1 cellular context compared by ENCODE assay signal in the genomic region with DNA sequence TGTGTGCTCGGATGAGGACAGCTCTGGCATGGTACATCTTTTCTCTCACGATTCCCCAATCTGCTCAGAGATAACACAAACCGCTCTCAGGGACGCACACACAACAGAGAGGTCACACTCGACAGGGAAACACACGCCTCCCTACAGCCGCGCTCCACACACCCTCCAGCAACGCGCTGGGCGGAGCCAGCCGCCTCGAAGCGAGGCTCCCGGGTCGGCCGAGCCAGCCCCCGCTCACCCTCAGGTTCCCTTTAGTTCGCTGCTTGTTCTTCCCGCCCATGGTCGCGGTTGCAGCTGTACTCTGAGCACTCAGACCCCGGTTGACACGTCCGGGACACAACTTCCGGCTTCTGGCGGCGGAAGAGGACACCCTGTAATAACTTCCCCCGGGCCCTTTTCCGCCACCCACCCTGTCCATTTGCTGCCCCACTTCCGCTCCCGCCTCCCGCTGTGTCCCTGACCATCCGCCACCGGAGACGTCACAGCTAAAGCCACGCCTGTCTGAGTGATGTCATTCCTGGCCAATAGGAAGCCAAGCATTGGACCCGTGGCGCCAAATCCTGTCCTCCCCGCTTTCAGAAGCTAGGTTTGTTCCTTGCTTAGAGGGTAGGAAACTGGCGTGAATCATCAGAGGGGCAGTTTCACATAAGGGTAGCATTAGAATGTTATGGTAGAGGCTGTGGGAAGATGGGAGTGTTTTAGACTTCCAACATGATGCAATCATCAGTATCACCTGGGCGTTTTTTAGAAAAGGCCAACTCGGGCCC.
TF ChIP-seq lines count a peak whose summit lies in the region.

A gene with protein sequence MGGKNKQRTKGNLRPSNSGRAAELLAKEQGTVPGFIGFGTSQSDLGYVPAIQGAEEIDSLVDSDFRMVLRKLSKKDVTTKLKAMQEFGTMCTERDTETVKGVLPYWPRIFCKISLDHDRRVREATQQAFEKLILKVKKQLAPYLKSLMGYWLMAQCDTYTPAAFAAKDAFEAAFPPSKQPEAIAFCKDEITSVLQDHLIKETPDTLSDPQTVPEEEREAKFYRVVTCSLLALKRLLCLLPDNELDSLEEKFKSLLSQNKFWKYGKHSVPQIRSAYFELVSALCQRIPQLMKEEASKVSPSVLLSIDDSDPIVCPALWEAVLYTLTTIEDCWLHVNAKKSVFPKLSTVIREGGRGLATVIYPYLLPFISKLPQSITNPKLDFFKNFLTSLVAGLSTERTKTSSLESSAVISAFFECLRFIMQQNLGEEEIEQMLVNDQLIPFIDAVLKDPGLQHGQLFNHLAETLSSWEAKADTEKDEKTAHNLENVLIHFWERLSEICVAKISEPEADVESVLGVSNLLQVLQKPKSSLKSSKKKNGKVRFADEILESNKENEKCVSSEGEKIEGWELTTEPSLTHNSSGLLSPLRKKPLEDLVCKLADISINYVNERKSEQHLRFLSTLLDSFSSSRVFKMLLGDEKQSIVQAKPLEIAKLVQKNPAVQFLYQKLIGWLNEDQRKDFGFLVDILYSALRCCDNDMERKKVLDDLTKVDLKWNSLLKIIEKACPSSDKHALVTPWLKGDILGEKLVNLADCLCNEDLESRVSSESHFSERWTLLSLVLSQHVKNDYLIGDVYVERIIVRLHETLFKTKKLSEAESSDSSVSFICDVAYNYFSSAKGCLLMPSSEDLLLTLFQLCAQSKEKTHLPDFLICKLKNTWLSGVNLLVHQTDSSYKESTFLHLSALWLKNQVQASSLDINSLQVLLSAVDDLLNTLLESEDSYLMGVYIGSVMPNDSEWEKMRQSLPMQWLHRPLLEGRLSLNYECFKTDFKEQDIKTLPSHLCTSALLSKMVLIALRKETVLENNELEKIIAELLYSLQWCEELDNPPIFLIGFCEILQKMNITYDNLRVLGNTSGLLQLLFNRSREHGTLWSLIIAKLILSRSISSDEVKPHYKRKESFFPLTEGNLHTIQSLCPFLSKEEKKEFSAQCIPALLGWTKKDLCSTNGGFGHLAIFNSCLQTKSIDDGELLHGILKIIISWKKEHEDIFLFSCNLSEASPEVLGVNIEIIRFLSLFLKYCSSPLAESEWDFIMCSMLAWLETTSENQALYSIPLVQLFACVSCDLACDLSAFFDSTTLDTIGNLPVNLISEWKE (N-terminal part only) (minus strand): TSS at position 352 of the 767 bp plus-strand sequence. CDS start 72 bp downstream, at position 280.

TF ChIP-seq in GM12878, 131 proteins besides CTCF, POLR2A, EP300 and RAD21 (continued from another document and continues in another):
- TF ChIP-seq, protein P1, sequence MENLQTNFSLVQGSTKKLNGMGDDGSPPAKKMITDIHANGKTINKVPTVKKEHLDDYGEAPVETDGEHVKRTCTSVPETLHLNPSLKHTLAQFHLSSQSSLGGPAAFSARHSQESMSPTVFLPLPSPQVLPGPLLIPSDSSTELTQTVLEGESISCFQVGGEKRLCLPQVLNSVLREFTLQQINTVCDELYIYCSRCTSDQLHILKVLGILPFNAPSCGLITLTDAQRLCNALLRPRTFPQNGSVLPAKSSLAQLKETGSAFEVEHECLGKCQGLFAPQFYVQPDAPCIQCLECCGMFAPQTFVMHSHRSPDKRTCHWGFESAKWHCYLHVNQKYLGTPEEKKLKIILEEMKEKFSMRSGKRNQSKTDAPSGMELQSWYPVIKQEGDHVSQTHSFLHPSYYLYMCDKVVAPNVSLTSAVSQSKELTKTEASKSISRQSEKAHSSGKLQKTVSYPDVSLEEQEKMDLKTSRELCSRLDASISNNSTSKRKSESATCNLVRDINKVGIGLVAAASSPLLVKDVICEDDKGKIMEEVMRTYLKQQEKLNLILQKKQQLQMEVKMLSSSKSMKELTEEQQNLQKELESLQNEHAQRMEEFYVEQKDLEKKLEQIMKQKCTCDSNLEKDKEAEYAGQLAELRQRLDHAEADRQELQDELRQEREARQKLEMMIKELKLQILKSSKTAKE (IDR thresholded peaks at IDR 0.05; ENCODE audit: low read depth, poor library complexity, severe bottlenecking): peak; percentile 45
- TF ChIP-seq ZZZ3 (IDR thresholded peaks at IDR 0.05; ENCODE audit: control insufficient read depth, insufficient read length, low read depth): no peak
- TF ChIP-seq, protein P2, sequence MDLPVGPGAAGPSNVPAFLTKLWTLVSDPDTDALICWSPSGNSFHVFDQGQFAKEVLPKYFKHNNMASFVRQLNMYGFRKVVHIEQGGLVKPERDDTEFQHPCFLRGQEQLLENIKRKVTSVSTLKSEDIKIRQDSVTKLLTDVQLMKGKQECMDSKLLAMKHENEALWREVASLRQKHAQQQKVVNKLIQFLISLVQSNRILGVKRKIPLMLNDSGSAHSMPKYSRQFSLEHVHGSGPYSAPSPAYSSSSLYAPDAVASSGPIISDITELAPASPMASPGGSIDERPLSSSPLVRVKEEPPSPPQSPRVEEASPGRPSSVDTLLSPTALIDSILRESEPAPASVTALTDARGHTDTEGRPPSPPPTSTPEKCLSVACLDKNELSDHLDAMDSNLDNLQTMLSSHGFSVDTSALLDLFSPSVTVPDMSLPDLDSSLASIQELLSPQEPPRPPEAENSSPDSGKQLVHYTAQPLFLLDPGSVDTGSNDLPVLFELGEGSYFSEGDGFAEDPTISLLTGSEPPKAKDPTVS (IDR thresholded peaks at IDR 0.05; ENCODE audit: low read depth, low read length): no peak
- TF ChIP-seq, protein P3, sequence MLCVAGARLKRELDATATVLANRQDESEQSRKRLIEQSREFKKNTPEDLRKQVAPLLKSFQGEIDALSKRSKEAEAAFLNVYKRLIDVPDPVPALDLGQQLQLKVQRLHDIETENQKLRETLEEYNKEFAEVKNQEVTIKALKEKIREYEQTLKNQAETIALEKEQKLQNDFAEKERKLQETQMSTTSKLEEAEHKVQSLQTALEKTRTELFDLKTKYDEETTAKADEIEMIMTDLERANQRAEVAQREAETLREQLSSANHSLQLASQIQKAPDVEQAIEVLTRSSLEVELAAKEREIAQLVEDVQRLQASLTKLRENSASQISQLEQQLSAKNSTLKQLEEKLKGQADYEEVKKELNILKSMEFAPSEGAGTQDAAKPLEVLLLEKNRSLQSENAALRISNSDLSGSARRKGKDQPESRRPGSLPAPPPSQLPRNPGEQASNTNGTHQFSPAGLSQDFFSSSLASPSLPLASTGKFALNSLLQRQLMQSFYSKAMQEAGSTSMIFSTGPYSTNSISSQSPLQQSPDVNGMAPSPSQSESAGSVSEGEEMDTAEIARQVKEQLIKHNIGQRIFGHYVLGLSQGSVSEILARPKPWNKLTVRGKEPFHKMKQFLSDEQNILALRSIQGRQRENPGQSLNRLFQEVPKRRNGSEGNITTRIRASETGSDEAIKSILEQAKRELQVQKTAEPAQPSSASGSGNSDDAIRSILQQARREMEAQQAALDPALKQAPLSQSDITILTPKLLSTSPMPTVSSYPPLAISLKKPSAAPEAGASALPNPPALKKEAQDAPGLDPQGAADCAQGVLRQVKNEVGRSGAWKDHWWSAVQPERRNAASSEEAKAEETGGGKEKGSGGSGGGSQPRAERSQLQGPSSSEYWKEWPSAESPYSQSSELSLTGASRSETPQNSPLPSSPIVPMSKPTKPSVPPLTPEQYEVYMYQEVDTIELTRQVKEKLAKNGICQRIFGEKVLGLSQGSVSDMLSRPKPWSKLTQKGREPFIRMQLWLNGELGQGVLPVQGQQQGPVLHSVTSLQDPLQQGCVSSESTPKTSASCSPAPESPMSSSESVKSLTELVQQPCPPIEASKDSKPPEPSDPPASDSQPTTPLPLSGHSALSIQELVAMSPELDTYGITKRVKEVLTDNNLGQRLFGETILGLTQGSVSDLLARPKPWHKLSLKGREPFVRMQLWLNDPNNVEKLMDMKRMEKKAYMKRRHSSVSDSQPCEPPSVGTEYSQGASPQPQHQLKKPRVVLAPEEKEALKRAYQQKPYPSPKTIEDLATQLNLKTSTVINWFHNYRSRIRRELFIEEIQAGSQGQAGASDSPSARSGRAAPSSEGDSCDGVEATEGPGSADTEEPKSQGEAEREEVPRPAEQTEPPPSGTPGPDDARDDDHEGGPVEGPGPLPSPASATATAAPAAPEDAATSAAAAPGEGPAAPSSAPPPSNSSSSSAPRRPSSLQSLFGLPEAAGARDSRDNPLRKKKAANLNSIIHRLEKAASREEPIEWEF (IDR thresholded peaks at IDR 0.05; ENCODE audit: insufficient replicate concordance, low read depth, low read length): peak; percentile 30
- TF ChIP-seq, protein P4, sequence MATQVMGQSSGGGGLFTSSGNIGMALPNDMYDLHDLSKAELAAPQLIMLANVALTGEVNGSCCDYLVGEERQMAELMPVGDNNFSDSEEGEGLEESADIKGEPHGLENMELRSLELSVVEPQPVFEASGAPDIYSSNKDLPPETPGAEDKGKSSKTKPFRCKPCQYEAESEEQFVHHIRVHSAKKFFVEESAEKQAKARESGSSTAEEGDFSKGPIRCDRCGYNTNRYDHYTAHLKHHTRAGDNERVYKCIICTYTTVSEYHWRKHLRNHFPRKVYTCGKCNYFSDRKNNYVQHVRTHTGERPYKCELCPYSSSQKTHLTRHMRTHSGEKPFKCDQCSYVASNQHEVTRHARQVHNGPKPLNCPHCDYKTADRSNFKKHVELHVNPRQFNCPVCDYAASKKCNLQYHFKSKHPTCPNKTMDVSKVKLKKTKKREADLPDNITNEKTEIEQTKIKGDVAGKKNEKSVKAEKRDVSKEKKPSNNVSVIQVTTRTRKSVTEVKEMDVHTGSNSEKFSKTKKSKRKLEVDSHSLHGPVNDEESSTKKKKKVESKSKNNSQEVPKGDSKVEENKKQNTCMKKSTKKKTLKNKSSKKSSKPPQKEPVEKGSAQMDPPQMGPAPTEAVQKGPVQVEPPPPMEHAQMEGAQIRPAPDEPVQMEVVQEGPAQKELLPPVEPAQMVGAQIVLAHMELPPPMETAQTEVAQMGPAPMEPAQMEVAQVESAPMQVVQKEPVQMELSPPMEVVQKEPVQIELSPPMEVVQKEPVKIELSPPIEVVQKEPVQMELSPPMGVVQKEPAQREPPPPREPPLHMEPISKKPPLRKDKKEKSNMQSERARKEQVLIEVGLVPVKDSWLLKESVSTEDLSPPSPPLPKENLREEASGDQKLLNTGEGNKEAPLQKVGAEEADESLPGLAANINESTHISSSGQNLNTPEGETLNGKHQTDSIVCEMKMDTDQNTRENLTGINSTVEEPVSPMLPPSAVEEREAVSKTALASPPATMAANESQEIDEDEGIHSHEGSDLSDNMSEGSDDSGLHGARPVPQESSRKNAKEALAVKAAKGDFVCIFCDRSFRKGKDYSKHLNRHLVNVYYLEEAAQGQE (IDR thresholded peaks at IDR 0.05; ENCODE audit: low read depth, low read length): no peak
- TF ChIP-seq ASH2L (IDR thresholded peaks at IDR 0.05; ENCODE audit: borderline replicate concordance, low read depth): peak; percentile 89; the same call in 1 of the 2 replicates
- TF ChIP-seq RELA (IDR thresholded peaks at IDR 0.05; ENCODE audit: borderline replicate concordance, partially characterized antibody): peak; percentile 75
- TF ChIP-seq KAT2A (conservative IDR thresholded peaks at IDR 0.05; ENCODE audit: control insufficient read depth, low read depth, low read length): no peak
- TF ChIP-seq SP1 (IDR thresholded peaks at IDR 0.05; ENCODE audit: low read depth, low read length): peak; percentile 95
- TF ChIP-seq ZNF24 (IDR thresholded peaks at IDR 0.05): no peak
- TF ChIP-seq, protein P5, sequence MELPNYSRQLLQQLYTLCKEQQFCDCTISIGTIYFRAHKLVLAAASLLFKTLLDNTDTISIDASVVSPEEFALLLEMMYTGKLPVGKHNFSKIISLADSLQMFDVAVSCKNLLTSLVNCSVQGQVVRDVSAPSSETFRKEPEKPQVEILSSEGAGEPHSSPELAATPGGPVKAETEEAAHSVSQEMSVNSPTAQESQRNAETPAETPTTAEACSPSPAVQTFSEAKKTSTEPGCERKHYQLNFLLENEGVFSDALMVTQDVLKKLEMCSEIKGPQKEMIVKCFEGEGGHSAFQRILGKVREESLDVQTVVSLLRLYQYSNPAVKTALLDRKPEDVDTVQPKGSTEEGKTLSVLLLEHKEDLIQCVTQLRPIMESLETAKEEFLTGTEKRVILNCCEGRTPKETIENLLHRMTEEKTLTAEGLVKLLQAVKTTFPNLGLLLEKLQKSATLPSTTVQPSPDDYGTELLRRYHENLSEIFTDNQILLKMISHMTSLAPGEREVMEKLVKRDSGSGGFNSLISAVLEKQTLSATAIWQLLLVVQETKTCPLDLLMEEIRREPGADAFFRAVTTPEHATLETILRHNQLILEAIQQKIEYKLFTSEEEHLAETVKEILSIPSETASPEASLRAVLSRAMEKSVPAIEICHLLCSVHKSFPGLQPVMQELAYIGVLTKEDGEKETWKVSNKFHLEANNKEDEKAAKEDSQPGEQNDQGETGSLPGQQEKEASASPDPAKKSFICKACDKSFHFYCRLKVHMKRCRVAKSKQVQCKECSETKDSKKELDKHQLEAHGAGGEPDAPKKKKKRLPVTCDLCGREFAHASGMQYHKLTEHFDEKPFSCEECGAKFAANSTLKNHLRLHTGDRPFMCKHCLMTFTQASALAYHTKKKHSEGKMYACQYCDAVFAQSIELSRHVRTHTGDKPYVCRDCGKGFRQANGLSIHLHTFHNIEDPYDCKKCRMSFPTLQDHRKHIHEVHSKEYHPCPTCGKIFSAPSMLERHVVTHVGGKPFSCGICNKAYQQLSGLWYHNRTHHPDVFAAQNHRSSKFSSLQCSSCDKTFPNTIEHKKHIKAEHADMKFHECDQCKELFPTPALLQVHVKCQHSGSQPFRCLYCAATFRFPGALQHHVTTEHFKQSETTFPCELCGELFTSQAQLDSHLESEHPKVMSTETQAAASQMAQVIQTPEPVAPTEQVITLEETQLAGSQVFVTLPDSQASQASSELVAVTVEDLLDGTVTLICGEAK (IDR thresholded peaks at IDR 0.05; ENCODE audit: borderline replicate concordance): peak; percentile 99
- TF ChIP-seq MYB (IDR thresholded peaks at IDR 0.05; ENCODE audit: borderline replicate concordance, low read depth, low read length): no peak
- no peak for TF ChIP-seq HDAC6 (IDR thresholded peaks at IDR 0.05; ENCODE audit: unreplicated experiment)
- TF ChIP-seq ZNF622 (IDR thresholded peaks at IDR 0.05): no peak
- TF ChIP-seq CBFB (IDR thresholded peaks at IDR 0.05; ENCODE audit: low read depth): peak; percentile 77; the same call in 1 of the 2 replicates
- no peak for TF ChIP-seq SREBF1 (IDR thresholded peaks at IDR 0.05; ENCODE audit: low read length)
- TF ChIP-seq, protein P6, sequence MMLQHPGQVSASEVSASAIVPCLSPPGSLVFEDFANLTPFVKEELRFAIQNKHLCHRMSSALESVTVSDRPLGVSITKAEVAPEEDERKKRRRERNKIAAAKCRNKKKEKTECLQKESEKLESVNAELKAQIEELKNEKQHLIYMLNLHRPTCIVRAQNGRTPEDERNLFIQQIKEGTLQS (IDR thresholded peaks at IDR 0.05; ENCODE audit: borderline replicate concordance, extremely low read depth, low read depth, low read length): no peak
- no peak for TF ChIP-seq WRNIP1 (IDR thresholded peaks at IDR 0.05; ENCODE audit: borderline replicate concordance, low read depth, low read length)
- peak; percentile 97 for TF ChIP-seq CREM (IDR thresholded peaks at IDR 0.05; ENCODE audit: low read depth)
- peak; percentile 77 for TF ChIP-seq SMAD1 (IDR thresholded peaks at IDR 0.05; ENCODE audit: low read depth, partially characterized antibody)
- TF ChIP-seq MEF2A (IDR thresholded peaks at IDR 0.05; ENCODE audit: insufficient read depth, low read depth, low read length): 0 out of 2 replicates have a peak, but pooled peaks have one; percentile 12
- TF ChIP-seq ESRRA (IDR thresholded peaks at IDR 0.05; ENCODE audit: low read length): no peak
- TF ChIP-seq CHD4 (IDR thresholded peaks at IDR 0.05): no peak
- TF ChIP-seq JUND (IDR thresholded peaks at IDR 0.05; ENCODE audit: low read depth, low read length): peak; percentile 56; the same call in 1 of the 2 replicates
